Comparison of ENCODE assay signal across 21 cellular contexts in genomic region chr1:165409957-165410356, GRCh38. TPM values are rescaled to one million over a fixed set of nuclear protein-coding genes. Genes with fewer than 3 reads are reported as not detected.
"Had no signal": no experiment of that assay in that cellular context is flagged by ENCODE, and none has a peak within 500 bp of the region (broad histone marks: within the 10 kb centered on the region; RNA-seq: fewer than 3 reads in every experiment).

No MANE protein-coding gene starts in this region.

- H3K27me3 ChIP-seq: adrenal gland, Peyer's patch had no signal

- H3K36me3 ChIP-seq: adrenal gland, Peyer's patch had no signal

- H3K27ac ChIP-seq: adrenal gland, Peyer's patch, RWPE1 had no signal

- H3K4me1 ChIP-seq: adrenal gland, Peyer's patch had no signal

- H3K36me3 Mint-ChIP-seq: activated CD4-positive, alpha-beta memory T cell treated with anti-CD3 and anti-CD28 coated beads for 36 hours; activated naive CD8-positive, alpha-beta T cell treated with anti-CD3 and anti-CD28 coated beads, Interleukin-2, amount 10 ng/mL, durations not matched to agents 7 days and 5 days; IgD-negative memory B cell had no signal

- H3K4me3 ChIP-seq: adrenal gland, Peyer's patch had no signal

- H3K4me1 Mint-ChIP-seq: activated B cell treated with CpG ODN at 0.5 μM for 24 hours; activated naive CD8-positive, alpha-beta T cell treated with anti-CD3 and anti-CD28 coated beads, Interleukin-2, amount 10 ng/mL, durations not matched to agents 7 days and 5 days; IgD-negative memory B cell had no signal

- H3K9me3 ChIP-seq: adrenal gland, Peyer's patch had no signal

- H3K27ac Mint-ChIP-seq: activated B cell treated with CpG ODN at 0.5 μM for 24 hours; activated CD4-positive, alpha-beta memory T cell treated with anti-CD3 and anti-CD28 coated beads for 36 hours; activated CD4-positive, alpha-beta T cell treated with anti-CD3 and anti-CD28 coated beads, Interleukin-2, amount 10 ng/mL, durations not matched to agents 7 days and 5 days; activated naive CD8-positive, alpha-beta T cell treated with anti-CD3 and anti-CD28 coated beads, Interleukin-2, amount 10 ng/mL, durations not matched to agents 7 days and 5 days; IgD-negative memory B cell; T-helper 1 cell treated with Interleukin-12 subunit alpha and Interleukin-12 subunit beta and Interleukin-4 antibody, amounts not matched to agents 30 μg/mL and 1 μg/mL, for 36 hours had no signal

- DNase-seq: activated B cell treated with CpG ODN at 0.5 μM for 24 hours; activated CD4-positive, alpha-beta memory T cell treated with anti-CD3 and anti-CD28 coated beads for 36 hours; activated CD4-positive, alpha-beta T cell treated with anti-CD3 and anti-CD28 coated beads, Interleukin-2, amount 10 ng/mL, durations not matched to agents 7 days and 5 days; activated naive CD4-positive, alpha-beta T cell treated with anti-CD3 and anti-CD28 coated beads, Interleukin-2, amount 50 U/mL, for 16 hours; activated naive CD8-positive, alpha-beta T cell treated with anti-CD3 and anti-CD28 coated beads, Interleukin-2, amount 10 ng/mL, durations not matched to agents 7 days and 5 days; adrenal gland; KG1; NCI-H1048; NCI-H146; NCI-H187 treated with DMSO at 0.1 percent for 48 hours; NCI-H2081 treated with DMSO at 0.1 percent for 48 hours; NCI-H446; Peyer's patch; SHP77 treated with DMSO at 0.1 percent for 48 hours had no signal

- H3K9me3 Mint-ChIP-seq: activated B cell treated with CpG ODN at 0.5 μM for 24 hours; activated CD4-positive, alpha-beta memory T cell treated with anti-CD3 and anti-CD28 coated beads for 36 hours; activated CD4-positive, alpha-beta T cell treated with anti-CD3 and anti-CD28 coated beads, Interleukin-2, amount 10 ng/mL, durations not matched to agents 7 days and 5 days; activated naive CD8-positive, alpha-beta T cell treated with anti-CD3 and anti-CD28 coated beads, Interleukin-2, amount 10 ng/mL, durations not matched to agents 7 days and 5 days; IgD-negative memory B cell; T-helper 1 cell treated with Interleukin-12 subunit alpha and Interleukin-12 subunit beta and Interleukin-4 antibody, amounts not matched to agents 30 μg/mL and 1 μg/mL, for 36 hours had no signal

- H3K4me3 Mint-ChIP-seq: activated B cell treated with CpG ODN at 0.5 μM for 24 hours; activated CD4-positive, alpha-beta memory T cell treated with anti-CD3 and anti-CD28 coated beads for 36 hours; activated CD4-positive, alpha-beta T cell treated with anti-CD3 and anti-CD28 coated beads, Interleukin-2, amount 10 ng/mL, durations not matched to agents 7 days and 5 days; activated naive CD8-positive, alpha-beta T cell treated with anti-CD3 and anti-CD28 coated beads, Interleukin-2, amount 10 ng/mL, durations not matched to agents 7 days and 5 days; IgD-negative memory B cell; T-helper 1 cell treated with Interleukin-12 subunit alpha and Interleukin-12 subunit beta and Interleukin-4 antibody, amounts not matched to agents 30 μg/mL and 1 μg/mL, for 36 hours had no signal

RNA-seq across cellular contexts. Expression of gene RXRG, which starts 35.0 kb away (rescaled TPM):
- total RNA-seq: activated B cell treated with CpG ODN at 0.5 μM for 24 hours; activated CD4-positive, alpha-beta T cell treated with anti-CD3 and anti-CD28 coated beads, Interleukin-2, amount 10 ng/mL, durations not matched to agents 7 days and 5 days; activated CD8-positive, alpha-beta memory T cell treated with anti-CD3 and anti-CD28 coated beads for 36 hours; activated naive CD8-positive, alpha-beta T cell treated with anti-CD3 and anti-CD28 coated beads, Interleukin-2, amount 10 ng/mL, durations not matched to agents 7 days and 5 days; LHCN-M2; M059J had no signal
- polyA plus RNA-seq: IgD-negative memory B cell had no signal

RNA-seq across cellular contexts. Expression of gene LMX1A, which starts 53.4 kb away (rescaled TPM):
- total RNA-seq: activated B cell treated with CpG ODN at 0.5 μM for 24 hours; activated CD4-positive, alpha-beta memory T cell treated with anti-CD3 and anti-CD28 coated beads for 36 hours; activated CD4-positive, alpha-beta T cell treated with anti-CD3 and anti-CD28 coated beads, Interleukin-2, amount 10 ng/mL, durations not matched to agents 7 days and 5 days; activated CD8-positive, alpha-beta memory T cell treated with anti-CD3 and anti-CD28 coated beads for 36 hours; activated naive CD8-positive, alpha-beta T cell treated with anti-CD3 and anti-CD28 coated beads, Interleukin-2, amount 10 ng/mL, durations not matched to agents 7 days and 5 days; adrenal gland; LHCN-M2; M059J; SK-MEL-5 had no signal
- polyA plus RNA-seq: IgD-negative memory B cell had no signal
